ENCODE assay signal across 27 cellular contexts in the genomic region with DNA sequence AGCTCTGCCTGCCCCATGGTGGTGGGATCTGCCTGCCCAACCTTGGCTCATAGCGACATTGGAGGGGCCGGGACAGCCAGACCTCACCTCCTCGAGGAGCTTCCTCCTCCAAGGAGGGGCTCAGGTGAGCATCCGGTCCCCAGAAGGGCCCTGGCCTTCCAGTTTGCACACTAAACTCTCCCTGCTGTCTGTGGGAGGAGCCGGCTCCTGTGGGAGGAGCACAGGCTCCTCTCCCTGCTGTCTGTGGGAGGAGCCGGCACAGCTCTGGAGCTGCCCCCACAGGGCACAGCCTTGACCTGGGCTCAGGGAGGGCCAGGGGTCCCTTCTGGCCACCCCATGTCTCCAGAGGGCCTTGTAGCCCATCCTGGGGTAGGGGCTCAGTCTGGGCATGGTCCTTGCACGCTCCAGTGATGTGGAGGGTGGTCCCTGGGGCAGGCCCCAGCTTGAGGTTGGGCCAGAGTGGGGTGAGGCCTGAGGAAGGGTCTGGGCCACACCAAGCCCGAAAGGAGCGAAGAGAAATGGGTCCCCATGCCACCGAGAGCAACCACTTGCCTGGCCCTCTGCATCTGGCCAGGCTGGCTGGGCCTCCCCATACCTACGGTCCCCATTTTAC.
DNase-seq lines count a peak whose midpoint lies in the region; ATAC-seq and TF ChIP-seq lines count a peak whose summit lies in the region.
"Had no signal": no experiment of that assay in that cellular context is flagged by ENCODE, and none has a peak within 500 bp of the region (broad histone marks: within the 10 kb centered on the region; RNA-seq: fewer than 3 reads in every experiment).

No MANE protein-coding gene starts in this region.

- TF ChIP-seq CTCF in GM10266 (IDR thresholded peaks at IDR 0.05; ENCODE audit: control insufficient read depth, insufficient read depth, low read depth, missing control alignments) (no peak), WTC11 (IDR thresholded peaks at IDR 0.05) (no peak)

- H3K9me3 Mint-ChIP-seq in WTC11: peaks cover 4% of the 10 kb centered on the region; the same call in 1 of the 2 replicates
- H3K9me3 Mint-ChIP-seq: activated naive CD8-positive, alpha-beta T cell treated with anti-CD3 and anti-CD28 coated beads, Interleukin-2, amount 50 U/mL, for 24 hours; naive thymus-derived CD8-positive, alpha-beta T cell; stimulated activated memory B cell treated with anti-CD40 and anti-IgM and Interleukin-4, amounts not matched to agents 10 μg/mL and 1 μg/mL and 100 μg/mL, for 72 hours; T-helper 1 cell treated with Interleukin-12 subunit alpha and Interleukin-12 subunit beta and Interleukin-4 antibody, amounts not matched to agents 30 μg/mL and 1 μg/mL, for 36 hours had no signal

- intact Hi-C loops in sciatic nerve (cut with DNase I): no loop called here

- H3K27ac Mint-ChIP-seq in WTC11: no peak overlapping the region
- H3K27ac Mint-ChIP-seq: activated CD4-positive, alpha-beta T cell treated with anti-CD3 and anti-CD28 coated beads for 36 hours; activated naive CD8-positive, alpha-beta T cell treated with anti-CD3 and anti-CD28 coated beads, Interleukin-2, amount 50 U/mL, for 24 hours; naive thymus-derived CD8-positive, alpha-beta T cell; stimulated activated memory B cell treated with anti-CD40 and anti-IgM and Interleukin-4, amounts not matched to agents 10 μg/mL and 1 μg/mL and 100 μg/mL, for 72 hours; T-helper 1 cell treated with Interleukin-12 subunit alpha and Interleukin-12 subunit beta and Interleukin-4 antibody, amounts not matched to agents 30 μg/mL and 1 μg/mL, for 36 hours had no signal

- POLR2A ChIA-PET in WTC11 (lab: Charles Lee): no interaction called here

- DNase-seq in activated CD8-positive, alpha-beta memory T cell treated with anti-CD3 and anti-CD28 coated beads, Interleukin-2, amount 50 U/mL, for 4 hours: peak; percentile 7
- no peak for DNase-seq in activated CD8-positive, alpha-beta memory T cell treated with anti-CD3 and anti-CD28 coated beads for 24 hours
- DNase-seq in GM10266 (ENCODE audit: extremely low spot score) (peak; percentile 10), WTC11 (ENCODE audit: low spot score) (peak; percentile 21), sciatic nerve (ENCODE audit: low spot score) (peak; percentile 40), NCI-H128 (lab: John Stamatoyannopoulos, UW; ENCODE audit: unreplicated experiment) (no peak)
- DNase-seq: activated CD4-positive, alpha-beta T cell treated with anti-CD3 and anti-CD28 coated beads for 36 hours; activated effector memory CD4-positive, alpha-beta T cell treated with Interleukin-2 at 50 U/mL for 16 hours; activated naive CD8-positive, alpha-beta T cell treated with anti-CD3 and anti-CD28 coated beads, Interleukin-2, amount 50 U/mL, for 24 hours; body of pancreas; effector CD8-positive, alpha-beta T cell; EL; foreskin melanocyte; Kasumi-1; NCI-H1694 treated with DMSO at 0.1 percent for 48 hours; NCI-H2171; NCI-H526 treated with DMSO at 0.1 percent for 48 hours; stimulated activated CD4-positive, alpha-beta T cell treated with anti-CD3 and anti-CD28 coated beads, Interleukin-4, amount 100 ng/mL, for 1 hour; testis; uterus had no signal

- CTCF ChIA-PET in WTC11 (lab: Charles Lee): interaction anchor here (0.6 to 1.3 kb wide), 2 partner anchors 41 to 299 kb away, joined by 3 read pairs; no protein-coding TSS in a partner anchor

- ATAC-seq in WTC11 (peak; percentile 60), sciatic nerve (no peak), HG02678 (IDR thresholded peaks at IDR 0.05; ENCODE audit: unreplicated experiment) (no peak), HG02938 (IDR thresholded peaks at IDR 0.05; ENCODE audit: unreplicated experiment) (no peak)
- ATAC-seq: activated CD4-positive, alpha-beta T cell treated with anti-CD3 and anti-CD28 coated beads for 36 hours; activated naive CD8-positive, alpha-beta T cell treated with anti-CD3 and anti-CD28 coated beads, Interleukin-2, amount 50 U/mL, for 24 hours; body of pancreas; esophagus mucosa; left lobe of liver; naive thymus-derived CD8-positive, alpha-beta T cell; stimulated activated memory B cell treated with anti-CD40 and anti-IgM and Interleukin-4, amounts not matched to agents 10 μg/mL and 1 μg/mL and 100 μg/mL, for 72 hours had no signal

- H3K36me3 Mint-ChIP-seq in WTC11: no peaks in the 10 kb centered on the region
- H3K36me3 Mint-ChIP-seq: naive thymus-derived CD8-positive, alpha-beta T cell; stimulated activated memory B cell treated with anti-CD40 and anti-IgM and Interleukin-4, amounts not matched to agents 10 μg/mL and 1 μg/mL and 100 μg/mL, for 72 hours had no signal

- 0 out of 2 replicates have a peak, but pooled peaks cover 3% of the 10 kb centered on the region for H3K4me1 Mint-ChIP-seq in WTC11
- H3K4me1 Mint-ChIP-seq: activated CD4-positive, alpha-beta T cell treated with anti-CD3 and anti-CD28 coated beads for 36 hours; activated naive CD8-positive, alpha-beta T cell treated with anti-CD3 and anti-CD28 coated beads, Interleukin-2, amount 50 U/mL, for 24 hours; stimulated activated memory B cell treated with anti-CD40 and anti-IgM and Interleukin-4, amounts not matched to agents 10 μg/mL and 1 μg/mL and 100 μg/mL, for 72 hours had no signal

- H3K27me3 Mint-ChIP-seq in WTC11 (ENCODE audit: low read depth): no peaks in the 10 kb centered on the region
- H3K27me3 Mint-ChIP-seq: activated CD4-positive, alpha-beta T cell treated with anti-CD3 and anti-CD28 coated beads for 36 hours; activated naive CD8-positive, alpha-beta T cell treated with anti-CD3 and anti-CD28 coated beads, Interleukin-2, amount 50 U/mL, for 24 hours had no signal

- H3K4me3 Mint-ChIP-seq in WTC11: no peak overlapping the region
- H3K4me3 Mint-ChIP-seq: activated CD4-positive, alpha-beta T cell treated with anti-CD3 and anti-CD28 coated beads for 36 hours; activated naive CD8-positive, alpha-beta T cell treated with anti-CD3 and anti-CD28 coated beads, Interleukin-2, amount 50 U/mL, for 24 hours; naive thymus-derived CD8-positive, alpha-beta T cell; stimulated activated memory B cell treated with anti-CD40 and anti-IgM and Interleukin-4, amounts not matched to agents 10 μg/mL and 1 μg/mL and 100 μg/mL, for 72 hours; T-helper 1 cell treated with Interleukin-12 subunit alpha and Interleukin-12 subunit beta and Interleukin-4 antibody, amounts not matched to agents 30 μg/mL and 1 μg/mL, for 36 hours had no signal

TF ChIP-seq in WTC11, 78 proteins besides CTCF, POLR2A, EP300 and RAD21:
- TF ChIP-seq ZBTB43 (CRISPR knock-in tag; IDR thresholded peaks at IDR 0.05) (no peak), RORB (CRISPR knock-in tag; IDR thresholded peaks at IDR 0.05) (no peak), NR1H2 (CRISPR knock-in tag; IDR thresholded peaks at IDR 0.05) (no peak), ELF4 (CRISPR knock-in tag; IDR thresholded peaks at IDR 0.05; ENCODE audit: low read depth) (no peak), ZNF263 (CRISPR knock-in tag; IDR thresholded peaks at IDR 0.05; ENCODE audit: low read depth) (no peak), NFYB (CRISPR knock-in tag; conservative IDR thresholded peaks at IDR 0.05; ENCODE audit: low read depth) (no peak), IRF2 (CRISPR knock-in tag; IDR thresholded peaks at IDR 0.05; ENCODE audit: borderline replicate concordance, low read depth) (no peak), FOXP1 (CRISPR knock-in tag; IDR thresholded peaks at IDR 0.05; ENCODE audit: borderline replicate concordance) (no peak)
- TF ChIP-seq, protein P1, sequence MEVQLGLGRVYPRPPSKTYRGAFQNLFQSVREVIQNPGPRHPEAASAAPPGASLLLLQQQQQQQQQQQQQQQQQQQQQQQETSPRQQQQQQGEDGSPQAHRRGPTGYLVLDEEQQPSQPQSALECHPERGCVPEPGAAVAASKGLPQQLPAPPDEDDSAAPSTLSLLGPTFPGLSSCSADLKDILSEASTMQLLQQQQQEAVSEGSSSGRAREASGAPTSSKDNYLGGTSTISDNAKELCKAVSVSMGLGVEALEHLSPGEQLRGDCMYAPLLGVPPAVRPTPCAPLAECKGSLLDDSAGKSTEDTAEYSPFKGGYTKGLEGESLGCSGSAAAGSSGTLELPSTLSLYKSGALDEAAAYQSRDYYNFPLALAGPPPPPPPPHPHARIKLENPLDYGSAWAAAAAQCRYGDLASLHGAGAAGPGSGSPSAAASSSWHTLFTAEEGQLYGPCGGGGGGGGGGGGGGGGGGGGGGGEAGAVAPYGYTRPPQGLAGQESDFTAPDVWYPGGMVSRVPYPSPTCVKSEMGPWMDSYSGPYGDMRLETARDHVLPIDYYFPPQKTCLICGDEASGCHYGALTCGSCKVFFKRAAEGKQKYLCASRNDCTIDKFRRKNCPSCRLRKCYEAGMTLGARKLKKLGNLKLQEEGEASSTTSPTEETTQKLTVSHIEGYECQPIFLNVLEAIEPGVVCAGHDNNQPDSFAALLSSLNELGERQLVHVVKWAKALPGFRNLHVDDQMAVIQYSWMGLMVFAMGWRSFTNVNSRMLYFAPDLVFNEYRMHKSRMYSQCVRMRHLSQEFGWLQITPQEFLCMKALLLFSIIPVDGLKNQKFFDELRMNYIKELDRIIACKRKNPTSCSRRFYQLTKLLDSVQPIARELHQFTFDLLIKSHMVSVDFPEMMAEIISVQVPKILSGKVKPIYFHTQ (CRISPR knock-in tag; IDR thresholded peaks at IDR 0.05): no peak

Comparison
In these comparisons a context has a peak if more than half of its experiments do, and no peak if none do; other contexts are left out.
1. DNase-seq: peak in activated CD8-positive, alpha-beta memory T cell treated with anti-CD3 and anti-CD28 coated beads, Interleukin-2, amount 50 U/mL, for 4 hours (single experiment), GM10266 (single experiment), WTC11 (single experiment) and sciatic nerve (single experiment); none in activated CD8-positive, alpha-beta memory T cell treated with anti-CD3 and anti-CD28 coated beads for 24 hours (single experiment) and NCI-H128 (single experiment).